ENCODE assay signal across 15 cellular contexts in the genomic region with DNA sequence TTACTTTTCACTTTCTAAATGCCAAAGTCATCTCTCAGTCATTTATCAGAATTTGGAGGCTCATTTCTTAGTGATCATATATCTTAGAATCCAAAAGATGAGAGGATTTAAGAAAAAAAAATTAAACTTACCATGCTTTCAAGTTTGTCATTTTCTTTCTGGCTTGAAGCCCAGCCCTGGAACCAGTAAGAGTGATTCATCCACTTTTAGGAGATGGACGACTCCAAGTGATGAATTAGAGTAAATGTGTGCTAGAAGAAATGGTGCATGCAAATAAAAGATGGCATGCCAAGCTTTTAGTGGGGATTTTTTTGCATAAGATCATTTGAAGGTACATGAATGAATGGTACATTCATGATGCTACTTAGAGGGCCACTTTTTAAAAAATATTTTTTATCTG. TPM values are rescaled to one million over a fixed set of nuclear protein-coding genes. Genes with fewer than 3 reads are reported as not detected.
A peak's percentile ranks its signal among the peaks of the same experiment; 100 is the strongest.
DNase-seq lines count a peak whose midpoint lies in the region; ATAC-seq and TF ChIP-seq lines count a peak whose summit lies in the region.
"Had no signal": no experiment of that assay in that cellular context is flagged by ENCODE, and none has a peak within 500 bp of the region (broad histone marks: within the 10 kb centered on the region; RNA-seq: fewer than 3 reads in every experiment).

No MANE protein-coding gene starts in this region.

- H3K27ac ChIP-seq in upper lobe of right lung, result no peak overlapping the region
- H3K27ac ChIP-seq: neutrophil, SK-N-MC had no signal

- DNase-seq in AG20443 (ENCODE audit: low spot score) (peak; percentile 27), HT1080 (ENCODE audit: low read depth) (peak; percentile 38), astrocyte of the spinal cord (ENCODE audit: low read depth, low spot score) (peak; percentile 64), kidney tubule cell (ENCODE audit: low spot score) (peak; percentile 42), COLO668 (lab: John Stamatoyannopoulos, UW; ENCODE audit: unreplicated experiment) (no peak), upper lobe of right lung (no peak)
- DNase-seq: foreskin melanocyte; H7; stimulated activated CD4-positive, alpha-beta T cell treated with anti-CD3 and anti-CD28 coated beads, Interleukin-1b, Interleukin-23, amount 100 ng/mL, for 48 hours; stimulated activated naive CD8-positive, alpha-beta T cell treated with anti-CD3 and anti-CD28 coated beads, Interleukin-15, Interleukin-2, amounts not matched to agents 100 U/mL and 50 U/mL, for 24 hours had no signal

- in situ Hi-C loops in astrocyte of the spinal cord (cut with HindIII; ENCODE audit: low sequenced_read_pairs), result no loop called here

- H3K4me3 ChIP-seq in astrocyte of the spinal cord (ENCODE audit: low read depth, low read length) (no peak overlapping the region), upper lobe of right lung (no peak overlapping the region)
- H3K4me3 ChIP-seq: SK-N-MC had no signal

- TF ChIP-seq CTCF in astrocyte of the spinal cord (IDR thresholded peaks at IDR 0.05; ENCODE audit: low read depth, low read length) (no peak), upper lobe of right lung (IDR thresholded peaks at IDR 0.05) (no peak)

- intact Hi-C loops in upper lobe of right lung (cut with DNase I), result no loop called here

- ATAC-seq in GM21619 (IDR thresholded peaks at IDR 0.05; ENCODE audit: unreplicated experiment) (no peak), upper lobe of right lung (no peak), HG03439 (IDR thresholded peaks at IDR 0.05; ENCODE audit: unreplicated experiment) (no peak)
- ATAC-seq: left lobe of liver had no signal

- H3K36me3 ChIP-seq in upper lobe of right lung, result no peaks in the 10 kb centered on the region
- H3K36me3 ChIP-seq: neutrophil had no signal

- H3K27me3 ChIP-seq in upper lobe of right lung, result no peaks in the 10 kb centered on the region
- H3K27me3 ChIP-seq: neutrophil had no signal

- H3K4me1 ChIP-seq in upper lobe of right lung, result peaks cover 25% of the 10 kb centered on the region

- no peaks in the 10 kb centered on the region for H3K9me3 ChIP-seq in upper lobe of right lung
- H3K9me3 ChIP-seq: neutrophil had no signal

RNA-seq across cellular contexts. Expression of a gene that starts 20.1 kb away (rescaled TPM):
- total RNA-seq in HT1080 (2014; rRNA removed; shearing (Covaris generic)), result 4.6 and 7.2 TPM in 2 replicates
- polyA plus RNA-seq in HT1080 (2015; cell fraction: cytosol; rRNA removed), result 2.3 and 2.8 TPM in 2 replicates
- 2.3 and 5.4 TPM in 2 replicates for polyA plus RNA-seq in HT1080 (2015; cell fraction: nucleus; rRNA removed)
- 12.4 TPM for total RNA-seq in upper lobe of right lung

Comparison
In these comparisons a context has a peak if more than half of its experiments do, and no peak if none do; other contexts are left out.
1. DNase-seq: peak in AG20443 (single experiment), HT1080 (single experiment), astrocyte of the spinal cord (single experiment) and kidney tubule cell (single experiment); none in COLO668 (single experiment) and upper lobe of right lung (single experiment).